In genomic region chr2:142914507-142915313, GRCh38 we compare ENCODE assay signal across 9 cellular contexts. TPM values are rescaled to one million over a fixed set of nuclear protein-coding genes. Genes with fewer than 3 reads are reported as not detected.
DNase-seq lines count a peak whose midpoint lies in the region; ATAC-seq lines count a peak whose summit lies in the region.
"Had no signal": no experiment of that assay in that cellular context is flagged by ENCODE, and none has a peak within 500 bp of the region (broad histone marks: within the 10 kb centered on the region; RNA-seq: fewer than 3 reads in every experiment).

No MANE protein-coding gene starts in this region.

- peak; percentile 100 for ATAC-seq in GM18508 (IDR thresholded peaks at IDR 0.05; ENCODE audit: insufficient read depth, unreplicated experiment)
- ATAC-seq in GM21526 (IDR thresholded peaks at IDR 0.05; ENCODE audit: low FRiP score, unreplicated experiment) = peak; percentile 99
- peak; percentile 99 for ATAC-seq in HG03135 (IDR thresholded peaks at IDR 0.05; ENCODE audit: unreplicated experiment)
- peak; percentile 90 for ATAC-seq in esophagus mucosa
- ATAC-seq: HCT116 had no signal

- DNase-seq in NCI-H1105 (lab: John Stamatoyannopoulos, UW) = no peak
- DNase-seq in NCI-H128 (lab: John Stamatoyannopoulos, UW; ENCODE audit: unreplicated experiment) = no peak
- DNase-seq in NCI-H226 = no peak
- DNase-seq in NCI-H1436 treated with DMSO at 0.1 percent for 48 hours (lab: John Stamatoyannopoulos, UW) = no peak

RNA-seq across cellular contexts. Expression of gene KYNU, which starts 37.2 kb away (rescaled TPM):
- total RNA-seq in esophagus mucosa = 33.6 TPM
